14 cellular contexts compared by ENCODE assay signal in genomic region chr12:56678852-56679251, GRCh38. TPM values are rescaled to one million over a fixed set of nuclear protein-coding genes. Genes with fewer than 3 reads are reported as not detected.
A peak's percentile ranks its signal among the peaks of the same experiment; 100 is the strongest.
DNase-seq lines count a peak whose midpoint lies in the region; ATAC-seq, FAIRE-seq and TF ChIP-seq lines count a peak whose summit lies in the region.
"Had no signal": no experiment of that assay in that cellular context is flagged by ENCODE, and none has a peak within 500 bp of the region (broad histone marks: within the 10 kb centered on the region; RNA-seq: fewer than 3 reads in every experiment).

No MANE protein-coding gene starts in this region.

- H3K36me3 ChIP-seq in HepG2 (replicated peaks in 1 of 2; ENCODE audit: control insufficient read depth in 1 of 2, insufficient read depth in 2 of 2, low read length in 2 of 2) (peaks cover 6 to 31% of the 10 kb centered on the region in 2 experiments; a peak in 3 of 5 replicates), right lobe of liver (peaks cover 0 to 15% (median under 1%) of the 10 kb centered on the region in 4 donors), kidney (ENCODE audit: control insufficient read depth in 1 of 2, insufficient read depth in 2 of 2, low read length in 2 of 2) (no peaks in the 10 kb centered on the region)

- no peak; a peak in 1 of 4 replicates for TF ChIP-seq POLR2A in HepG2 (IDR thresholded peaks at IDR 0.05; ENCODE audit: insufficient read depth in 1 of 2, low read depth in 2 of 2, low read length in 2 of 2)
- TF ChIP-seq POLR2A in right lobe of liver (IDR thresholded peaks at IDR 0.05): no peak

- H3K36me3 Mint-ChIP-seq in activated CD8-positive, alpha-beta T cell treated with anti-CD3 and anti-CD28 coated beads, Interleukin-2, amount 10 ng/mL, durations not matched to agents 7 days and 5 days (ENCODE audit: low read depth): peaks cover 44% of the 10 kb centered on the region
- peaks cover 12% of the 10 kb centered on the region for H3K36me3 Mint-ChIP-seq in type B pancreatic cell

- BruUV-seq in HepG2 (replicated peaks; lab: Mats Ljungman, UMichigan): no TSS peak

- H3K4me3 Mint-ChIP-seq in activated CD8-positive, alpha-beta T cell treated with anti-CD3 and anti-CD28 coated beads, Interleukin-2, amount 10 ng/mL, durations not matched to agents 7 days and 5 days: no peak overlapping the region
- H3K4me3 Mint-ChIP-seq in type B pancreatic cell: peak overlapping the region; percentile 11

- FAIRE-seq in HepG2 (lab: Jason Lieb, UNC) (no peak), kidney (lab: Jason Lieb, UNC) (no peak)
- FAIRE-seq: GM19239 had no signal

- H3K27ac ChIP-seq in HepG2 (ENCODE audit: extremely low read length, insufficient read depth, low read length) (no peak overlapping the region), right lobe of liver (no peak overlapping the region), kidney (ENCODE audit: low read depth in 2 of 2, low read length in 2 of 2) (no peak overlapping the region)
- H3K27ac ChIP-seq: HL-60, vagina had no signal

- H3K4me2 ChIP-seq in HepG2 (ENCODE audit: low read depth, low read length): no peak overlapping the region

- DNase-seq in HepG2 (ENCODE audit: low spot score) (no peak), right lobe of liver (no peak), kidney (peak; percentile 2), type B pancreatic cell (ENCODE audit: extremely low spot score, unreplicated experiment) (no peak), GM03348 (ENCODE audit: low spot score) (no peak), SIG-M5 (lab: John Stamatoyannopoulos, UW) (no peak)
- DNase-seq in activated CD8-positive, alpha-beta T cell treated with anti-CD3 and anti-CD28 coated beads, Interleukin-2, amount 10 ng/mL, durations not matched to agents 7 days and 5 days: no peak
- DNase-seq: NCI-H2029; NCI-H774; stimulated activated CD4-positive, alpha-beta T cell treated with anti-CD3 and anti-CD28 coated beads, Interleukin-1b, Interleukin-23, amount 100 ng/mL, for 48 hours had no signal

- H3K9me3 ChIP-seq in HepG2 (ENCODE audit: low read length) (no peaks in the 10 kb centered on the region), right lobe of liver (no peaks in the 10 kb centered on the region), kidney (ENCODE audit: control insufficient read depth in 1 of 2, low read length in 2 of 2) (no peaks in the 10 kb centered on the region)
- H3K9me3 ChIP-seq: vagina had no signal

- in situ Hi-C loops in HepG2 (cut with HindIII; ENCODE audit: extremely low pct_ligation_motif_present, low pct_unique_long_range_greater_than_20kb): no loop called here

- intact Hi-C loops in HepG2 (cut with micrococcal nuclease; ENCODE audit: unreplicated experiment): no loop called here
- intact Hi-C loops in right lobe of liver (cut with DNase I): no loop called here
- intact Hi-C loops in kidney (cut with DNase I): no loop called here

- H4K20me1 ChIP-seq in HepG2 (ENCODE audit: insufficient read depth, low read length): peaks cover 77% of the 10 kb centered on the region

- TF ChIP-seq EP300 in HepG2 (IDR thresholded peaks at IDR 0.05; ENCODE audit: low read depth in 2 of 2, low read length in 2 of 2): no peak
- TF ChIP-seq EP300 in HepG2 (CRISPR knock-in tag; IDR thresholded peaks at IDR 0.05; ENCODE audit: borderline replicate concordance): no peak

- H3K27me3 ChIP-seq in HepG2 (ENCODE audit: control insufficient read depth in 1 of 2, insufficient read depth in 2 of 2, low read length in 2 of 2): no peaks in the 10 kb centered on the region
- H3K27me3 ChIP-seq in right lobe of liver: no peaks in the 10 kb centered on the region
- H3K27me3 ChIP-seq: vagina had no signal

- H2AFZ ChIP-seq in HepG2 (ENCODE audit: low read length): no peak overlapping the region

- WGBS in HepG2 (ENCODE audit: low lambda C conversion rate): 94% methylated on average over 2 of the region's 2 CpGs
- WGBS in right lobe of liver (ENCODE audit: insufficient coverage, low coverage, low lambda C conversion rate, missing lambda C conversion rate): 84% methylated on average over 2 of the region's 2 CpGs

- H3K9ac ChIP-seq in HepG2 (ENCODE audit: insufficient read depth, low read depth, low read length) (no peak overlapping the region), kidney (ENCODE audit: low read length in 2 of 2) (no peak overlapping the region)

- CTCF ChIA-PET in HepG2 (lab: Yijun Ruan, JAX; ENCODE audit: low intra/inter-chr PET ratio, low total read pairs): no interaction called here
- CTCF ChIA-PET in activated CD8-positive, alpha-beta T cell treated with anti-CD3 and anti-CD28 coated beads, Interleukin-2, amount 10 ng/mL, durations not matched to agents 7 days and 5 days (lab: Charles Lee): interaction anchor here (2.3 kb wide), 1 partner anchor 45 kb away, joined by 8 read pairs; no protein-coding TSS in a partner anchor

- H3K4me1 Mint-ChIP-seq in activated CD8-positive, alpha-beta T cell treated with anti-CD3 and anti-CD28 coated beads, Interleukin-2, amount 10 ng/mL, durations not matched to agents 7 days and 5 days (ENCODE audit: low read depth): peaks cover 62% of the 10 kb centered on the region
- H3K4me1 Mint-ChIP-seq in type B pancreatic cell (ENCODE audit: unreplicated experiment): peaks cover 5% of the 10 kb centered on the region

- peak overlapping the region; percentile 66 for H3K27ac Mint-ChIP-seq in activated CD8-positive, alpha-beta T cell treated with anti-CD3 and anti-CD28 coated beads, Interleukin-2, amount 10 ng/mL, durations not matched to agents 7 days and 5 days
- H3K27ac Mint-ChIP-seq in type B pancreatic cell: peak overlapping the region; percentile 78

- POLR2A ChIA-PET in HepG2 (lab: Yijun Ruan, JAX): interaction anchor here (1.6 kb wide), 1 partner anchor 33 kb away, joined by 3 read pairs; the partner anchor contains the start of gene ATP5F1B
- POLR2A ChIA-PET in activated CD8-positive, alpha-beta T cell treated with anti-CD3 and anti-CD28 coated beads, Interleukin-2, amount 10 ng/mL, durations not matched to agents 7 days and 5 days (lab: Charles Lee): interaction anchor here (1.0 to 1.4 kb wide), 2 partner anchors 10 to 46 kb away, joined by 3 to 6 read pairs; partner anchors contain the start of gene NACA

- TF ChIP-seq RAD21 in HepG2 (CRISPR knock-in tag; IDR thresholded peaks at IDR 0.05): no peak

- no peak for ATAC-seq in HepG2
- no peak for ATAC-seq in right lobe of liver
- ATAC-seq in activated CD8-positive, alpha-beta T cell treated with anti-CD3 and anti-CD28 coated beads, Interleukin-2, amount 10 ng/mL, durations not matched to agents 7 days and 5 days: no peak
- no peak for ATAC-seq in HG03045 (IDR thresholded peaks at IDR 0.05; ENCODE audit: unreplicated experiment)

- TF ChIP-seq CTCF in HepG2 (CRISPR knock-in tag; IDR thresholded peaks at IDR 0.05): no peak
- TF ChIP-seq CTCF in right lobe of liver (IDR thresholded peaks at IDR 0.05): no peak
- no peak for TF ChIP-seq CTCF in kidney (IDR thresholded peaks at IDR 0.05; ENCODE audit: borderline replicate concordance, extremely low read depth, insufficient read depth)
- TF ChIP-seq CTCF in type B pancreatic cell (conservative IDR thresholded peaks at IDR 0.05): no peak

- no peaks in the 10 kb centered on the region for H3K27me3 Mint-ChIP-seq in activated CD8-positive, alpha-beta T cell treated with anti-CD3 and anti-CD28 coated beads, Interleukin-2, amount 10 ng/mL, durations not matched to agents 7 days and 5 days (ENCODE audit: low read depth)
- H3K27me3 Mint-ChIP-seq in type B pancreatic cell: no peaks in the 10 kb centered on the region

- H3K79me2 ChIP-seq in HepG2 (ENCODE audit: insufficient read depth, low read length): peaks cover 92% of the 10 kb centered on the region

- no peak overlapping the region for H3K4me3 ChIP-seq in HepG2 (replicated peaks in 1 of 3; ENCODE audit: insufficient read depth in 1 of 3, low read depth in 2 of 3, low read length in 3 of 3)
- H3K4me3 ChIP-seq in right lobe of liver: no peak overlapping the region
- H3K4me3 ChIP-seq in kidney (ENCODE audit: low read length in 2 of 2): no peak overlapping the region
- H3K4me3 ChIP-seq: vagina had no signal

- H3K4me1 ChIP-seq in HepG2 (ENCODE audit: insufficient read depth, low read length): peaks cover 80% of the 10 kb centered on the region
- H3K4me1 ChIP-seq in right lobe of liver: peaks cover 0 to 48% (median 14%) of the 10 kb centered on the region in 4 donors
- H3K4me1 ChIP-seq in kidney (ENCODE audit: control insufficient read depth in 1 of 2, insufficient read depth in 1 of 2, low read depth in 1 of 2, low read length in 2 of 2): peaks cover 9 to 10% of the 10 kb centered on the region in 2 donors

- H3K9me3 Mint-ChIP-seq in activated CD8-positive, alpha-beta T cell treated with anti-CD3 and anti-CD28 coated beads, Interleukin-2, amount 10 ng/mL, durations not matched to agents 7 days and 5 days (ENCODE audit: insufficient read depth): no peaks in the 10 kb centered on the region
- H3K9me3 Mint-ChIP-seq in type B pancreatic cell: peaks cover under 1% of the 10 kb centered on the region

RNA-seq across cellular contexts. Expression of gene PTGES3, which starts 9.2 kb away (rescaled TPM):
- total RNA-seq in HepG2 (2016; rRNA removed; fragmentation: Illumina TruSeq; extraction: Trizol) (159 and 290 TPM in 2 replicates), right lobe of liver (100 to 1,000 TPM in 2 of 6 experiments, 10 to 100 TPM in 4; 70.0 to 184 (median 81.8) TPM), kidney (186 TPM), type B pancreatic cell (ENCODE audit: low replicate concordance) (219 and 222 TPM in 2 replicates)
- total RNA-seq in HepG2 (2016; cell fraction: cytosol; rRNA removed; fragmentation: Illumina TruSeq; extraction: Trizol; ENCODE audit: low read depth): 36.7 and 44.1 TPM in 2 replicates
- total RNA-seq in HepG2 (2016; cell fraction: insoluble cytoplasmic fraction; rRNA removed; fragmentation: Illumina TruSeq; extraction: Trizol): 170 and 269 TPM in 2 replicates
- 155 and 168 TPM in 2 replicates for total RNA-seq in HepG2 (2016; cell fraction: membrane; rRNA removed; fragmentation: Illumina TruSeq; extraction: Trizol)
- 118 and 124 TPM in 2 replicates for total RNA-seq in HepG2 (2016; cell fraction: nucleus; rRNA removed; fragmentation: Illumina TruSeq; extraction: Trizol)
- polyA plus RNA-seq in HepG2 (2011; rRNA removed) (43.7 and 54.4 TPM in 2 replicates), kidney (ENCODE audit: insufficient read depth, low read depth, low replicate concordance) (207 TPM)
- 23.9 and 37.8 TPM in 2 replicates for polyA plus RNA-seq in HepG2 (2011; cell fraction: cytosol; rRNA removed)
- polyA plus RNA-seq in HepG2 (2011; cell fraction: nucleus; rRNA removed): 16.1 and 21.1 TPM in 2 replicates
- polyA plus RNA-seq in HepG2 (2012): 244 and 265 TPM in 2 replicates
- 58.0 and 58.7 TPM in 2 replicates for polyA plus RNA-seq in HepG2 (2016; cell fraction: cytosol; fragmentation: Illumina TruSeq; extraction: Trizol; ENCODE audit: low read depth)
- polyA plus RNA-seq in HepG2 (2016; cell fraction: insoluble cytoplasmic fraction; fragmentation: Illumina TruSeq; extraction: Trizol; ENCODE audit: low read depth): 452 and 465 TPM in 2 replicates
- polyA plus RNA-seq in HepG2 (2016; cell fraction: membrane; fragmentation: Illumina TruSeq; extraction: Trizol; ENCODE audit: low read depth): 140 and 145 TPM in 2 replicates
- polyA plus RNA-seq in HepG2 (2016; cell fraction: nucleus; fragmentation: Illumina TruSeq; extraction: Trizol; ENCODE audit: insufficient read depth, low read depth): 228 and 240 TPM in 2 replicates
- polyA minus RNA-seq in HepG2 (2011; rRNA and poly(A)+ RNA removed; ENCODE audit: low replicate concordance): 15.3 and 29.9 TPM in 2 replicates
- polyA minus RNA-seq in HepG2 (2011; cell fraction: cytosol; rRNA and poly(A)+ RNA removed): 57.2 and 64.6 TPM in 2 replicates
- 23.0 and 29.1 TPM in 2 replicates for polyA minus RNA-seq in HepG2 (2011; cell fraction: nucleus; rRNA and poly(A)+ RNA removed)
- total RNA-seq in activated CD8-positive, alpha-beta T cell treated with anti-CD3 and anti-CD28 coated beads, Interleukin-2, amount 10 ng/mL, durations not matched to agents 7 days and 5 days: 100 to 1,000 TPM; 273 to 290 TPM

RNA-seq across cellular contexts. Expression of gene ATP5F1B, which starts 33.1 kb away (rescaled TPM):
- total RNA-seq in HepG2 (2016; rRNA removed; fragmentation: Illumina TruSeq; extraction: Trizol) (1,051 and 1,399 TPM in 2 replicates), right lobe of liver (100 to 1,000 TPM; 346 to 535 (median 362) TPM), kidney (568 TPM), type B pancreatic cell (ENCODE audit: low replicate concordance) (692 and 828 TPM in 2 replicates)
- total RNA-seq in HepG2 (2016; cell fraction: cytosol; rRNA removed; fragmentation: Illumina TruSeq; extraction: Trizol; ENCODE audit: low read depth): 224 and 228 TPM in 2 replicates
- total RNA-seq in HepG2 (2016; cell fraction: insoluble cytoplasmic fraction; rRNA removed; fragmentation: Illumina TruSeq; extraction: Trizol): 1,021 and 1,411 TPM in 2 replicates
- 344 and 367 TPM in 2 replicates for total RNA-seq in HepG2 (2016; cell fraction: membrane; rRNA removed; fragmentation: Illumina TruSeq; extraction: Trizol)
- total RNA-seq in HepG2 (2016; cell fraction: nucleus; rRNA removed; fragmentation: Illumina TruSeq; extraction: Trizol): 359 and 382 TPM in 2 replicates
- polyA plus RNA-seq in HepG2 (2011; rRNA removed) (985 and 1,180 TPM in 2 replicates), kidney (ENCODE audit: insufficient read depth, low read depth, low replicate concordance) (1,584 TPM)
- polyA plus RNA-seq in HepG2 (2011; cell fraction: cytosol; rRNA removed): 961 and 1,057 TPM in 2 replicates
- 521 and 614 TPM in 2 replicates for polyA plus RNA-seq in HepG2 (2011; cell fraction: nucleus; rRNA removed)
- polyA plus RNA-seq in HepG2 (2012): 690 and 871 TPM in 2 replicates
- 156 and 174 TPM in 2 replicates for polyA plus RNA-seq in HepG2 (2016; cell fraction: cytosol; fragmentation: Illumina TruSeq; extraction: Trizol; ENCODE audit: low read depth)
- 1,081 and 1,136 TPM in 2 replicates for polyA plus RNA-seq in HepG2 (2016; cell fraction: insoluble cytoplasmic fraction; fragmentation: Illumina TruSeq; extraction: Trizol; ENCODE audit: low read depth)
- polyA plus RNA-seq in HepG2 (2016; cell fraction: membrane; fragmentation: Illumina TruSeq; extraction: Trizol; ENCODE audit: low read depth): 252 and 280 TPM in 2 replicates
- 530 and 544 TPM in 2 replicates for polyA plus RNA-seq in HepG2 (2016; cell fraction: nucleus; fragmentation: Illumina TruSeq; extraction: Trizol; ENCODE audit: insufficient read depth, low read depth)
- 2,113 and 3,228 TPM in 2 replicates for polyA minus RNA-seq in HepG2 (2011; rRNA and poly(A)+ RNA removed; ENCODE audit: low replicate concordance)
- polyA minus RNA-seq in HepG2 (2011; cell fraction: cytosol; rRNA and poly(A)+ RNA removed): 569 and 591 TPM in 2 replicates
- 160 and 202 TPM in 2 replicates for polyA minus RNA-seq in HepG2 (2011; cell fraction: nucleus; rRNA and poly(A)+ RNA removed)
- total RNA-seq in activated CD8-positive, alpha-beta T cell treated with anti-CD3 and anti-CD28 coated beads, Interleukin-2, amount 10 ng/mL, durations not matched to agents 7 days and 5 days: 100 to 1,000 TPM; 669 to 680 TPM

RNA-seq across cellular contexts. Expression of gene NACA, which starts 46.2 kb away (rescaled TPM):
- total RNA-seq in HepG2 (2016; rRNA removed; fragmentation: Illumina TruSeq; extraction: Trizol): 1,700 and 2,295 TPM in 2 replicates
- total RNA-seq in HepG2 (2016; cell fraction: cytosol; rRNA removed; fragmentation: Illumina TruSeq; extraction: Trizol; ENCODE audit: low read depth): 1,346 and 1,631 TPM in 2 replicates
- 1,693 and 2,342 TPM in 2 replicates for total RNA-seq in HepG2 (2016; cell fraction: insoluble cytoplasmic fraction; rRNA removed; fragmentation: Illumina TruSeq; extraction: Trizol)
- 2,301 and 2,703 TPM in 2 replicates for total RNA-seq in HepG2 (2016; cell fraction: membrane; rRNA removed; fragmentation: Illumina TruSeq; extraction: Trizol)
- total RNA-seq in HepG2 (2016; cell fraction: nucleus; rRNA removed; fragmentation: Illumina TruSeq; extraction: Trizol): 536 and 558 TPM in 2 replicates
- polyA plus RNA-seq in HepG2 (2011; rRNA removed): 688 and 799 TPM in 2 replicates
- 537 and 762 TPM in 2 replicates for polyA plus RNA-seq in HepG2 (2011; cell fraction: cytosol; rRNA removed)
- 98.1 and 131 TPM in 2 replicates for polyA plus RNA-seq in HepG2 (2011; cell fraction: nucleus; rRNA removed)
- 1,697 and 1,960 TPM in 2 replicates for polyA plus RNA-seq in HepG2 (2012)
- 1,551 and 1,609 TPM in 2 replicates for polyA plus RNA-seq in HepG2 (2016; cell fraction: cytosol; fragmentation: Illumina TruSeq; extraction: Trizol; ENCODE audit: low read depth)
- polyA plus RNA-seq in HepG2 (2016; cell fraction: insoluble cytoplasmic fraction; fragmentation: Illumina TruSeq; extraction: Trizol; ENCODE audit: low read depth): 1,930 and 2,097 TPM in 2 replicates
- polyA plus RNA-seq in HepG2 (2016; cell fraction: membrane; fragmentation: Illumina TruSeq; extraction: Trizol; ENCODE audit: low read depth): 2,028 and 2,269 TPM in 2 replicates
- 833 and 868 TPM in 2 replicates for polyA plus RNA-seq in HepG2 (2016; cell fraction: nucleus; fragmentation: Illumina TruSeq; extraction: Trizol; ENCODE audit: insufficient read depth, low read depth)
- 250 and 557 TPM in 2 replicates for polyA minus RNA-seq in HepG2 (2011; rRNA and poly(A)+ RNA removed; ENCODE audit: low replicate concordance)
- 139 and 145 TPM in 2 replicates for polyA minus RNA-seq in HepG2 (2011; cell fraction: cytosol; rRNA and poly(A)+ RNA removed)
- 70.6 and 115 TPM in 2 replicates for polyA minus RNA-seq in HepG2 (2011; cell fraction: nucleus; rRNA and poly(A)+ RNA removed)
- 100 to 1,000 TPM; 218 to 501 (median 330) TPM for total RNA-seq in right lobe of liver
- 100 to 1,000 TPM; 793 to 820 TPM for total RNA-seq in activated CD8-positive, alpha-beta T cell treated with anti-CD3 and anti-CD28 coated beads, Interleukin-2, amount 10 ng/mL, durations not matched to agents 7 days and 5 days
- total RNA-seq in kidney: 660 TPM
- 1,180 TPM for polyA plus RNA-seq in kidney (ENCODE audit: insufficient read depth, low read depth, low replicate concordance)
- total RNA-seq in type B pancreatic cell (ENCODE audit: low replicate concordance): 988 and 997 TPM in 2 replicates

RNA-seq across cellular contexts. Expression of gene BAZ2A, which starts 48.7 kb away (rescaled TPM):
- total RNA-seq in HepG2 (2016; rRNA removed; fragmentation: Illumina TruSeq; extraction: Trizol) (21.8 and 25.5 TPM in 2 replicates), right lobe of liver (10 to 100 TPM; 21.8 to 45.7 (median 33.4) TPM), kidney (98.6 TPM), type B pancreatic cell (ENCODE audit: low replicate concordance) (108 and 112 TPM in 2 replicates)
- total RNA-seq in HepG2 (2016; cell fraction: cytosol; rRNA removed; fragmentation: Illumina TruSeq; extraction: Trizol; ENCODE audit: low read depth): 7.5 and 9.3 TPM in 2 replicates
- 19.6 and 20.3 TPM in 2 replicates for total RNA-seq in HepG2 (2016; cell fraction: insoluble cytoplasmic fraction; rRNA removed; fragmentation: Illumina TruSeq; extraction: Trizol)
- total RNA-seq in HepG2 (2016; cell fraction: membrane; rRNA removed; fragmentation: Illumina TruSeq; extraction: Trizol): 10.4 and 11.5 TPM in 2 replicates
- 26.9 and 27.3 TPM in 2 replicates for total RNA-seq in HepG2 (2016; cell fraction: nucleus; rRNA removed; fragmentation: Illumina TruSeq; extraction: Trizol)
- polyA plus RNA-seq in HepG2 (2011; rRNA removed) (63.5 and 73.5 TPM in 2 replicates), kidney (ENCODE audit: insufficient read depth, low read depth, low replicate concordance) (10.5 TPM)
- polyA plus RNA-seq in HepG2 (2011; cell fraction: cytosol; rRNA removed): 26.0 and 27.6 TPM in 2 replicates
- 119 and 134 TPM in 2 replicates for polyA plus RNA-seq in HepG2 (2011; cell fraction: nucleus; rRNA removed)
- 46.0 and 50.1 TPM in 2 replicates for polyA plus RNA-seq in HepG2 (2012)
- polyA plus RNA-seq in HepG2 (2016; cell fraction: cytosol; fragmentation: Illumina TruSeq; extraction: Trizol; ENCODE audit: low read depth): 0.96 and 1.7 TPM in 2 replicates
- polyA plus RNA-seq in HepG2 (2016; cell fraction: insoluble cytoplasmic fraction; fragmentation: Illumina TruSeq; extraction: Trizol; ENCODE audit: low read depth): 18.5 and 25.0 TPM in 2 replicates
- polyA plus RNA-seq in HepG2 (2016; cell fraction: membrane; fragmentation: Illumina TruSeq; extraction: Trizol; ENCODE audit: low read depth): 4.6 and 4.7 TPM in 2 replicates
- 52.0 and 52.8 TPM in 2 replicates for polyA plus RNA-seq in HepG2 (2016; cell fraction: nucleus; fragmentation: Illumina TruSeq; extraction: Trizol; ENCODE audit: insufficient read depth, low read depth)
- polyA minus RNA-seq in HepG2 (2011; rRNA and poly(A)+ RNA removed; ENCODE audit: low replicate concordance): 99.4 and 117 TPM in 2 replicates
- 47.0 and 52.8 TPM in 2 replicates for polyA minus RNA-seq in HepG2 (2011; cell fraction: cytosol; rRNA and poly(A)+ RNA removed)
- polyA minus RNA-seq in HepG2 (2011; cell fraction: nucleus; rRNA and poly(A)+ RNA removed): 86.6 and 108 TPM in 2 replicates
- total RNA-seq in activated CD8-positive, alpha-beta T cell treated with anti-CD3 and anti-CD28 coated beads, Interleukin-2, amount 10 ng/mL, durations not matched to agents 7 days and 5 days: 10 to 100 TPM; 92.2 to 96.0 TPM
